In genomic region chr22:36467042-36467810, GRCh38 we compare ENCODE assay signal across 8 cellular contexts. TPM values are rescaled to one million over a fixed set of nuclear protein-coding genes. Genes with fewer than 3 reads are reported as not detected.
DNase-seq lines count a peak whose midpoint lies in the region; ATAC-seq and TF ChIP-seq lines count a peak whose summit lies in the region.

No MANE protein-coding gene starts in this region.

- H3K27ac Mint-ChIP-seq in CD8-positive, alpha-beta memory T cell: peak overlapping the region; percentile 31 to 80 (median 61)
- H3K27ac Mint-ChIP-seq in effector memory CD8-positive, alpha-beta T cell: peak overlapping the region; percentile 67 to 85
- peak overlapping the region; percentile 79 for H3K27ac Mint-ChIP-seq in neural progenitor cell

- H3K4me3 ChIP-seq in CD8-positive, alpha-beta memory T cell (ENCODE audit: low read length): no peak overlapping the region
- H3K4me3 ChIP-seq in Panc1 (ENCODE audit: low read depth in 2 of 2, low read length in 2 of 2) (no peak overlapping the region), neural progenitor cell (no peak overlapping the region), WERI-Rb-1 (ENCODE audit: low read depth, low read length) (no peak overlapping the region)

- H3K9ac ChIP-seq in neural progenitor cell: no peak overlapping the region

- H3F3A ChIP-seq in neural progenitor cell (ENCODE audit: low read depth): no peaks in the 10 kb centered on the region

- H3K36me3 Mint-ChIP-seq in CD8-positive, alpha-beta memory T cell: peaks cover 0 to 30% (median 2%) of the 10 kb centered on the region in 3 donors
- H3K36me3 Mint-ChIP-seq in effector memory CD8-positive, alpha-beta T cell (ENCODE audit: insufficient read depth): peaks cover 16% of the 10 kb centered on the region
- H3K36me3 Mint-ChIP-seq in neural progenitor cell: no peaks in the 10 kb centered on the region

- no peaks in the 10 kb centered on the region for H3K27me3 ChIP-seq in CD8-positive, alpha-beta memory T cell (ENCODE audit: insufficient read depth, low read length, poor library complexity, severe bottlenecking)
- H3K27me3 ChIP-seq in Panc1 (ENCODE audit: control insufficient read depth, insufficient read depth, low read length): no peaks in the 10 kb centered on the region
- H3K27me3 ChIP-seq in neural progenitor cell: no peaks in the 10 kb centered on the region
- H3K27me3 ChIP-seq in WERI-Rb-1 (ENCODE audit: insufficient read depth, low read depth, severe bottlenecking): no peaks in the 10 kb centered on the region

- H3K9me3 Mint-ChIP-seq in CD8-positive, alpha-beta memory T cell: no peaks in the 10 kb centered on the region
- H3K9me3 Mint-ChIP-seq in effector memory CD8-positive, alpha-beta T cell: no peaks in the 10 kb centered on the region
- H3K9me3 Mint-ChIP-seq in neural progenitor cell: no peaks in the 10 kb centered on the region

- intact Hi-C loops in Panc1 (cut with micrococcal nuclease; ENCODE audit: unreplicated experiment): no loop called here

- peaks cover 13 to 23% (median 14%) of the 10 kb centered on the region in 3 donors for H3K4me1 Mint-ChIP-seq in CD8-positive, alpha-beta memory T cell
- peaks cover 11 to 20% of the 10 kb centered on the region in 2 donors for H3K4me1 Mint-ChIP-seq in effector memory CD8-positive, alpha-beta T cell (ENCODE audit: low read depth in 2 of 2)
- peaks cover 3% of the 10 kb centered on the region for H3K4me1 Mint-ChIP-seq in neural progenitor cell

- no peak overlapping the region for H2AFZ ChIP-seq in neural progenitor cell (replicated peaks)

- BruUV-seq in Panc1 (replicated peaks; lab: Mats Ljungman, UMichigan): TSS peak; percentile 72

- TF ChIP-seq CTCF in Panc1 (IDR thresholded peaks at IDR 0.05): no peak
- no peak for TF ChIP-seq CTCF in neural progenitor cell (IDR thresholded peaks at IDR 0.05)
- TF ChIP-seq CTCF in WERI-Rb-1 (IDR thresholded peaks at IDR 0.05; ENCODE audit: low read depth, low read length): no peak

- H3K4me3 Mint-ChIP-seq in CD8-positive, alpha-beta memory T cell: no peak overlapping the region
- H3K4me3 Mint-ChIP-seq in effector memory CD8-positive, alpha-beta T cell: no peak overlapping the region
- no peak overlapping the region for H3K4me3 Mint-ChIP-seq in neural progenitor cell

- H3K4me1 ChIP-seq in CD8-positive, alpha-beta memory T cell (ENCODE audit: insufficient read depth, low read length): peaks cover 21% of the 10 kb centered on the region
- H3K4me1 ChIP-seq in Panc1 (ENCODE audit: control insufficient read depth, insufficient read depth, low read length) (peaks cover 61% of the 10 kb centered on the region), neural progenitor cell (no peaks in the 10 kb centered on the region)

- POLR2A ChIA-PET in CD8-positive, alpha-beta memory T cell (lab: Charles Lee): interaction anchor here (1.3 kb wide), 1 partner anchor 139 kb away, joined by 3 read pairs; no protein-coding TSS in a partner anchor
- POLR2A ChIA-PET in Panc1 (lab: Charles Lee): no interaction called here

- peak; percentile 32 for ATAC-seq in Panc1
- ATAC-seq in effector memory CD8-positive, alpha-beta T cell (replicated peaks): no peak
- ATAC-seq in GM21529 (IDR thresholded peaks at IDR 0.05; ENCODE audit: unreplicated experiment): no peak
- ATAC-seq in HG02798 (IDR thresholded peaks at IDR 0.05; ENCODE audit: poor library complexity, unreplicated experiment): no peak

- no peak for DNase-seq in CD8-positive, alpha-beta memory T cell
- no peak for DNase-seq in Panc1 (ENCODE audit: low read depth, low spot score)
- no peak for DNase-seq in effector memory CD8-positive, alpha-beta T cell
- no peak for DNase-seq in neural progenitor cell (ENCODE audit: low spot score)
- no peak for DNase-seq in WERI-Rb-1
- DNase-seq in NCI-H1048 (lab: John Stamatoyannopoulos, UW): no peak

- H3K27me3 Mint-ChIP-seq in CD8-positive, alpha-beta memory T cell: no peaks in the 10 kb centered on the region
- H3K27me3 Mint-ChIP-seq in effector memory CD8-positive, alpha-beta T cell: no peaks in the 10 kb centered on the region
- peaks cover 2% of the 10 kb centered on the region for H3K27me3 Mint-ChIP-seq in neural progenitor cell (ENCODE audit: insufficient read depth, low read depth)

- CTCF ChIA-PET in CD8-positive, alpha-beta memory T cell (lab: Charles Lee): interaction anchor here (0.9 to 6.0 kb wide), 4 partner anchors 90 to 178 kb away, joined by 3 to 116 read pairs (median 8); no protein-coding TSS in a partner anchor
- CTCF ChIA-PET in Panc1 (lab: Charles Lee): no interaction called here

- no peaks in the 10 kb centered on the region for H3K79me2 ChIP-seq in neural progenitor cell (ENCODE audit: low read depth)

- peaks cover 4% of the 10 kb centered on the region for H3K36me3 ChIP-seq in CD8-positive, alpha-beta memory T cell (ENCODE audit: insufficient read depth, low read length)
- H3K36me3 ChIP-seq in Panc1 (ENCODE audit: control insufficient read depth, insufficient read depth, low read length) (no peaks in the 10 kb centered on the region), neural progenitor cell (no peaks in the 10 kb centered on the region), WERI-Rb-1 (peaks cover 3% of the 10 kb centered on the region)

- no peaks in the 10 kb centered on the region for H3K9me3 ChIP-seq in CD8-positive, alpha-beta memory T cell (ENCODE audit: low read length)
- H3K9me3 ChIP-seq in Panc1 (ENCODE audit: control insufficient read depth, insufficient read depth, low read depth, low read length): no peaks in the 10 kb centered on the region
- H3K9me3 ChIP-seq in neural progenitor cell (ENCODE audit: low read depth): no peaks in the 10 kb centered on the region
- no peaks in the 10 kb centered on the region for H3K9me3 ChIP-seq in WERI-Rb-1 (ENCODE audit: severe bottlenecking)

- in situ Hi-C loops in Panc1 (cut with HindIII; ENCODE audit: low pct_unique_long_range_greater_than_20kb, low sequenced_read_pairs): no loop called here

- H3K4me2 ChIP-seq in neural progenitor cell: no peak overlapping the region

- no peak overlapping the region for H3K27ac ChIP-seq in CD8-positive, alpha-beta memory T cell (ENCODE audit: low read depth, low read length)
- H3K27ac ChIP-seq in Panc1 (ENCODE audit: low read length) (peak overlapping the region; percentile 88), neural progenitor cell (no peak overlapping the region), WERI-Rb-1 (no peak overlapping the region)

- H4K20me1 ChIP-seq in neural progenitor cell (ENCODE audit: low read depth): no peaks in the 10 kb centered on the region

RNA-seq across cellular contexts. Expression of gene TXN2, which starts 14.2 kb away (rescaled TPM):
- 100 to 1,000 TPM; 122 to 126 TPM for total RNA-seq in CD8-positive, alpha-beta memory T cell
- polyA plus RNA-seq in CD8-positive, alpha-beta memory T cell: 127 TPM
- total RNA-seq in Panc1 (2021; ENCODE audit: unreplicated experiment) (64.1 TPM), neural progenitor cell (ENCODE audit: low replicate concordance) (19.8 and 31.8 TPM in 2 replicates)
- polyA plus RNA-seq in Panc1 (2012; ENCODE audit: insufficient read length): 102 TPM

RNA-seq across cellular contexts. Expression of gene FOXRED2, which starts 39.6 kb away (rescaled TPM):
- 10 to 100 TPM; 23.7 to 27.6 TPM for total RNA-seq in CD8-positive, alpha-beta memory T cell
- 1.8 TPM for polyA plus RNA-seq in CD8-positive, alpha-beta memory T cell
- total RNA-seq in Panc1 (2021; ENCODE audit: unreplicated experiment) (37.7 TPM), neural progenitor cell (ENCODE audit: low replicate concordance) (4.7 and 10.4 TPM in 2 replicates)
- polyA plus RNA-seq in Panc1 (2012; ENCODE audit: insufficient read length): 24.4 TPM
